13 cellular contexts compared by ENCODE assay signal in genomic region chr10:36188461-36188860, GRCh38.
DNase-seq lines count a peak whose midpoint lies in the region; ATAC-seq and TF ChIP-seq lines count a peak whose summit lies in the region.
"Had no signal": no experiment of that assay in that cellular context is flagged by ENCODE, and none has a peak within 500 bp of the region (broad histone marks: within the 10 kb centered on the region; RNA-seq: fewer than 3 reads in every experiment).

No MANE protein-coding gene starts in this region.

- TF ChIP-seq CTCF in fibroblast of the aortic adventitia (IDR thresholded peaks at IDR 0.05; ENCODE audit: insufficient read depth, low read length) (no peak), psoas muscle (IDR thresholded peaks at IDR 0.05) (no peak), breast epithelium (IDR thresholded peaks at IDR 0.05) (no peak)

- H3K9me3 ChIP-seq in HUES48 (ENCODE audit: control insufficient read depth, insufficient read depth, low read length) (peaks cover 5% of the 10 kb centered on the region; the same call in 1 of the 2 replicates), psoas muscle (peaks cover 19% of the 10 kb centered on the region), breast epithelium (peaks cover 3 to 21% of the 10 kb centered on the region in 2 donors)

- 33 to 49% (median 34%) methylated on average over 4 of the region's 4 CpGs for WGBS in psoas muscle, 3 donors

- DNase-seq in NCI-H774 (lab: John Stamatoyannopoulos, UW), result peak; percentile 31
- DNase-seq in fibroblast of the aortic adventitia (ENCODE audit: low read depth), result peak; percentile 13
- DNase-seq in psoas muscle, result no peak
- no peak for DNase-seq in breast epithelium (ENCODE audit: low spot score in 2 of 2)
- DNase-seq: Calu3; HCEC 1CT; NCI-H1930; stimulated activated CD4-positive, alpha-beta T cell treated with anti-CD3 and anti-CD28 coated beads, Interleukin-2, amount 100 ng/mL, for 24 hours; T-helper 17 cell had no signal

- H3K4me1 ChIP-seq in HUES48 (ENCODE audit: control insufficient read depth, insufficient read depth, low read length), result peaks cover 16% of the 10 kb centered on the region
- no peaks in the 10 kb centered on the region for H3K4me1 ChIP-seq in psoas muscle
- H3K4me1 ChIP-seq in breast epithelium, result no peaks in the 10 kb centered on the region

- TF ChIP-seq POLR2A in breast epithelium (IDR thresholded peaks at IDR 0.05), result no peak

- H3K9ac ChIP-seq in HUES48 (ENCODE audit: low read depth, low read length), result no peak overlapping the region

- H3K27ac ChIP-seq in HUES48 (ENCODE audit: low read depth, low read length) (peak overlapping the region; percentile 75), psoas muscle (peak overlapping the region; percentile 30), breast epithelium (no peak overlapping the region)

- H3K27me3 ChIP-seq in HUES48 (ENCODE audit: control insufficient read depth, insufficient read depth, low read length) (peaks cover 45% of the 10 kb centered on the region), psoas muscle (ENCODE audit: insufficient read depth in 3 of 3, low read length in 2 of 3) (no peaks in the 10 kb centered on the region), breast epithelium (no peaks in the 10 kb centered on the region)

- ATAC-seq in psoas muscle (no peak), HG02981 (IDR thresholded peaks at IDR 0.05; ENCODE audit: unreplicated experiment) (no peak), HG02885 (IDR thresholded peaks at IDR 0.05; ENCODE audit: poor library complexity, unreplicated experiment) (no peak)
- ATAC-seq: activated T-helper 17 cell treated with anti-CD3 and anti-CD28 coated beads, Interleukin-2, amount 50 U/mL, for 72 hours; T-helper 17 cell had no signal

- no peaks in the 10 kb centered on the region for H3K36me3 ChIP-seq in HUES48 (ENCODE audit: control insufficient read depth, insufficient read depth, low read length)
- H3K36me3 ChIP-seq in psoas muscle (ENCODE audit: insufficient read depth in 1 of 2, low read depth in 1 of 2), result no peaks in the 10 kb centered on the region
- no peaks in the 10 kb centered on the region for H3K36me3 ChIP-seq in breast epithelium

- H3K4me3 ChIP-seq in HUES48 (ENCODE audit: low read depth, low read length), result peak overlapping the region; percentile 20; the same call in 1 of the 2 replicates
- no peak overlapping the region for H3K4me3 ChIP-seq in fibroblast of the aortic adventitia (ENCODE audit: low read depth, low read length)
- H3K4me3 ChIP-seq in psoas muscle, result no peak overlapping the region
- H3K4me3 ChIP-seq in breast epithelium, result no peak overlapping the region

- intact Hi-C loops in psoas muscle (cut with DNase I) (no loop called here), breast epithelium (cut with DNase I; ENCODE audit: low total_unique reads) (no loop called here)

Comparison
In these comparisons a context has a peak if more than half of its experiments do, and no peak if none do; other contexts are left out.
1. H3K27ac ChIP-seq: peak in HUES48 (single experiment) and psoas muscle (single experiment); none in breast epithelium (0 of 2).
2. DNase-seq: peak in NCI-H774 (single experiment) and fibroblast of the aortic adventitia (single experiment); none in psoas muscle (0 of 2) and breast epithelium (0 of 2).